8 cellular contexts compared by ENCODE assay signal in the genomic region with DNA sequence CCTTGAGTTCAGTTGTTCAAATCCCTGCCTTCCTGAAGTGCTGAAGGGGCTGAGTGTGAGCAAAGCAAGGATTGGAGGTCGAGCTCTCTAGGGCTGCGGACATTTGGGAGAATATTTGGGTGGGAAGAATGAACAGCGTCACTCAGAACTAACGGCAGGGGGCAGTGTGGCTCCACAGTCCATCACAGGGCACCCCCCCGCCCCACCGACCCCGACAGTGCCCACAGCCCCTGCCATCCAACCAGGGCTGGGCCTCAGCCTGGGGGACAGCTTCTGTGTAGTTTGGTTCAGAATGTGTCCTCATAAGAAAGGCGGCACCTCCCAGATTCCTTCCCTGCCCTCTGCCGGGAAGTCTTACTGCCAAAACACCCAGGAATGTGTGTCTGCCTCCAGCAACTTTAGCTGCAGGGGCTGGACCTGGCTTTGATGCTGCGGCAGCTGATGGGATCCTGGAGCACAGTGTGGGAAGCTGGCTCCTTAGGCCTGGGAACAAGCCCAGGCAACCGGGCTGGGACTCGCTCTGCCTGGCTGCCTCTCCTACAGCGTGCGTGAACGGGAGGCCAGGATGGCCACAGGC.
DNase-seq lines count a peak whose midpoint lies in the region; ATAC-seq, FAIRE-seq and TF ChIP-seq lines count a peak whose summit lies in the region.

No MANE protein-coding gene starts in this region.

- H3K27me3 ChIP-seq in thymus (ENCODE audit: control insufficient read depth, insufficient read depth) = no peaks in the 10 kb centered on the region

- ATAC-seq in GM18870 (IDR thresholded peaks at IDR 0.05; ENCODE audit: unreplicated experiment) (no peak), GM21723 (IDR thresholded peaks at IDR 0.05; ENCODE audit: unreplicated experiment) (no peak)

- peak; percentile 31 for TF ChIP-seq CTCF in D721Med (IDR thresholded peaks at IDR 0.05; ENCODE audit: insufficient read depth, missing control alignments)
- peak; percentile 68 for TF ChIP-seq CTCF in epithelial cell of esophagus (IDR thresholded peaks at IDR 0.05; ENCODE audit: insufficient read depth, low read depth, low read length, missing control alignments)

- H3K27ac ChIP-seq in mesodermal cell (ENCODE audit: low read depth, low read length, severe bottlenecking) = peak overlapping the region; percentile 67
- peak overlapping the region; percentile 61 for H3K27ac ChIP-seq in thymus (ENCODE audit: low read depth)

- H3K9me3 ChIP-seq in mesodermal cell (ENCODE audit: control insufficient read depth, low read length) (no peaks in the 10 kb centered on the region), thymus (ENCODE audit: control insufficient read depth) (no peaks in the 10 kb centered on the region)

- 20 to 47% methylated on average over 9 to 10 of the region's 15 CpGs for WGBS in mesodermal cell (ENCODE audit: insufficient coverage in 2 of 2), 2 experiments
- 47% methylated on average over 15 of the region's 15 CpGs for WGBS in thymus

- H3K4me3 ChIP-seq in epithelial cell of esophagus (ENCODE audit: low read length) (no peak overlapping the region), mesodermal cell (ENCODE audit: extremely low read depth, insufficient read depth, low read length, poor library complexity, severe bottlenecking) (no peak overlapping the region), thymus (ENCODE audit: low read length) (no peak overlapping the region)

- no peak for DNase-seq in D721Med (ENCODE audit: insufficient read length, low spot score)
- DNase-seq in HPDE6-E6E7 (ENCODE audit: extremely low spot score) = peak; percentile 44
- peak; percentile 57 for DNase-seq in T1000 (lab: John Stamatoyannopoulos, UW)
- peak; percentile 97 for DNase-seq in epithelial cell of esophagus (ENCODE audit: low read depth)

- peaks cover 14% of the 10 kb centered on the region for H3K4me1 ChIP-seq in mesodermal cell (ENCODE audit: control insufficient read depth, insufficient read depth, low read length, poor library complexity, severe bottlenecking)
- H3K4me1 ChIP-seq in thymus (ENCODE audit: control insufficient read depth, insufficient read depth, low read length) = peaks cover 20% of the 10 kb centered on the region

- FAIRE-seq in D721Med (lab: Jason Lieb, UNC) = no peak

- H3K36me3 ChIP-seq in mesodermal cell (ENCODE audit: control insufficient read depth, insufficient read depth, low read length) (no peaks in the 10 kb centered on the region), thymus (ENCODE audit: control insufficient read depth, insufficient read depth) (no peaks in the 10 kb centered on the region)
